ENCODE assay signal across 11 cellular contexts in genomic region chr6:5506575-5506974, GRCh38.
A peak's percentile ranks its signal among the peaks of the same experiment; 100 is the strongest.
DNase-seq lines count a peak whose midpoint lies in the region; ATAC-seq, FAIRE-seq and TF ChIP-seq lines count a peak whose summit lies in the region.
"Had no signal": no experiment of that assay in that cellular context is flagged by ENCODE, and none has a peak within 500 bp of the region (broad histone marks: within the 10 kb centered on the region; RNA-seq: fewer than 3 reads in every experiment).

No MANE protein-coding gene starts in this region.

- H3K36me3 Mint-ChIP-seq in activated naive CD4-positive, alpha-beta T cell treated with anti-CD3 and anti-CD28 coated beads, Interleukin-2, amount 50 U/mL, for 24 hours: peaks cover 9% of the 10 kb centered on the region
- H3K36me3 Mint-ChIP-seq in stimulated activated naive B cell treated with anti-CD40 and anti-IgM and Interleukin-4, amounts not matched to agents 10 μg/mL and 1 μg/mL and 100 μg/mL, for 72 hours: peaks cover 11 to 23% of the 10 kb centered on the region in 2 donors

- ATAC-seq in HG02798 (IDR thresholded peaks at IDR 0.05; ENCODE audit: poor library complexity, unreplicated experiment): peak; percentile 25
- ATAC-seq in stimulated activated naive B cell treated with anti-CD40 and anti-IgM and Interleukin-4, amounts not matched to agents 10 μg/mL and 1 μg/mL and 100 μg/mL, for 72 hours (replicated peaks): peak; percentile 72 to 73

- no peak for DNase-seq in activated naive CD4-positive, alpha-beta T cell (lab: John Stamatoyannopoulos, UW)
- DNase-seq in NAMALWA (ENCODE audit: low spot score) (peak; percentile 48), H54 (ENCODE audit: insufficient read length, low spot score) (no peak), NCI-H1694 treated with DMSO at 0.1 percent for 48 hours (lab: John Stamatoyannopoulos, UW) (no peak), kidney glomerular epithelial cell (lab: John Stamatoyannopoulos, UW) (no peak)
- DNase-seq in stimulated activated naive B cell treated with anti-CD40 and anti-IgM and Interleukin-4, amounts not matched to agents 10 μg/mL and 1 μg/mL and 100 μg/mL, for 72 hours: peak; percentile 7
- DNase-seq: Kasumi-1; stimulated activated CD4-positive, alpha-beta T cell treated with anti-CD3 and anti-CD28 coated beads, Interleukin-1b, Interleukin-23, amount 100 ng/mL, for 48 hours had no signal

- no peak for TF ChIP-seq POLR2A in H54 (IDR thresholded peaks at IDR 0.05; ENCODE audit: low read depth, low read length)

- H3K4me1 Mint-ChIP-seq in activated naive CD4-positive, alpha-beta T cell treated with anti-CD3 and anti-CD28 coated beads, Interleukin-2, amount 50 U/mL, for 24 hours: peaks cover 43% of the 10 kb centered on the region
- H3K4me1 Mint-ChIP-seq in stimulated activated naive B cell treated with anti-CD40 and anti-IgM and Interleukin-4, amounts not matched to agents 10 μg/mL and 1 μg/mL and 100 μg/mL, for 72 hours: peaks cover 24 to 31% of the 10 kb centered on the region in 2 donors

- H3K27me3 Mint-ChIP-seq in activated naive CD4-positive, alpha-beta T cell treated with anti-CD3 and anti-CD28 coated beads, Interleukin-2, amount 50 U/mL, for 24 hours: no peaks in the 10 kb centered on the region
- H3K27me3 Mint-ChIP-seq in stimulated activated naive B cell treated with anti-CD40 and anti-IgM and Interleukin-4, amounts not matched to agents 10 μg/mL and 1 μg/mL and 100 μg/mL, for 72 hours: no peaks in the 10 kb centered on the region

- peak overlapping the region; percentile 62 for H3K4me3 Mint-ChIP-seq in activated naive CD4-positive, alpha-beta T cell treated with anti-CD3 and anti-CD28 coated beads, Interleukin-2, amount 50 U/mL, for 24 hours
- peak overlapping the region; percentile 81 to 85 for H3K4me3 Mint-ChIP-seq in stimulated activated naive B cell treated with anti-CD40 and anti-IgM and Interleukin-4, amounts not matched to agents 10 μg/mL and 1 μg/mL and 100 μg/mL, for 72 hours

- no peak for FAIRE-seq in H54 (lab: Jason Lieb, UNC)
- FAIRE-seq: astrocyte had no signal

- peak overlapping the region; percentile 74 for H3K27ac Mint-ChIP-seq in activated naive CD4-positive, alpha-beta T cell treated with anti-CD3 and anti-CD28 coated beads, Interleukin-2, amount 50 U/mL, for 24 hours
- H3K27ac Mint-ChIP-seq in stimulated activated naive B cell treated with anti-CD40 and anti-IgM and Interleukin-4, amounts not matched to agents 10 μg/mL and 1 μg/mL and 100 μg/mL, for 72 hours: peak overlapping the region; percentile 99

- no peaks in the 10 kb centered on the region for H3K9me3 Mint-ChIP-seq in activated naive CD4-positive, alpha-beta T cell treated with anti-CD3 and anti-CD28 coated beads, Interleukin-2, amount 50 U/mL, for 24 hours
- no peaks in the 10 kb centered on the region for H3K9me3 Mint-ChIP-seq in stimulated activated naive B cell treated with anti-CD40 and anti-IgM and Interleukin-4, amounts not matched to agents 10 μg/mL and 1 μg/mL and 100 μg/mL, for 72 hours

Comparison
In these comparisons a context has a peak if more than half of its experiments do, and no peak if none do; other contexts are left out.
1. DNase-seq: peak in NAMALWA (single experiment) and stimulated activated naive B cell treated with anti-CD40 and anti-IgM and Interleukin-4, amounts not matched to agents 10 μg/mL and 1 μg/mL and 100 μg/mL, for 72 hours (single experiment); none in activated naive CD4-positive, alpha-beta T cell (0 of 4), H54 (single experiment), NCI-H1694 treated with DMSO at 0.1 percent for 48 hours (single experiment) and kidney glomerular epithelial cell (single experiment).